8 cellular contexts compared by ENCODE assay signal in the genomic region with DNA sequence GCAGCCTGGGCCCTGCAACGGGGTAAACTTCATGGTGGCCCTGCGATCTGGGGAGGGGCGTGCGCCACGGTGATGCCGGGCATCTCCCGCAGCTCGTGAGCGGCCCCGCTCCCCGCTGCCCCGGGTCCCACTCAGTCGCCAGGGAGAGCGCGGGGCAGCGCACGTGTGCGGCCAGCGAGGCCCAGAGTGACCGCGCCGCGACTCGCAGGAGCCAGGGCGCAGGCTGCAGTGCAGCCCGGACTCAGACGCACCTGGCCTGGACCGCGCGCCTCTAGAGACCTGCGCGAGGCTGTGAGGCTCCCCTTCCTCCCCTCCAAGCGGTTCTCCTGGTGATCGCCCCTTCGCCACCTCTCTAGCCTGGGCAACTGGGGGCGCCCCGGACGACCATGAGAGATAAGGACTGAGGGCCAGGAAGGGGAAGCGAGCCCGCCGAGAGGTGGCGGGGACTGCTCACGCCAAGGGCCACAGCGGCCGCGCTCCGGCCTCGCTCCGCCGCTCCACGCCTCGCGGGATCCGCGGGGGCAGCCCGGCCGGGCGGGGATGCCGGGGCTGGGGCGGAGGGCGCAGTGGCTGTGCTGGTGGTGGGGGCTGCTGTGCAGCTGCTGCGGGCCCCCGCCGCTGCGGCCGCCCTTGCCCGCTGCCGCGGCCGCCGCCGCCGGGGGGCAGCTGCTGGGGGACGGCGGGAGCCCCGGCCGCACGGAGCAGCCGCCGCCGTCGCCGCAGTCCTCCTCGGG. TPM values are rescaled to one million over a fixed set of nuclear protein-coding genes. Genes with fewer than 3 reads are reported as not detected.
DNase-seq lines count a peak whose midpoint lies in the region; ATAC-seq lines count a peak whose summit lies in the region.

No MANE protein-coding gene starts in this region.

- no CpG with 5 or more reads among the region's 84 CpGs for WGBS in iPS DF 6.9 (ENCODE audit: insufficient coverage, insufficient read length)

- H3K27ac ChIP-seq in iPS DF 6.9 (ENCODE audit: low read length) = no peak overlapping the region

- H3K27ac Mint-ChIP-seq in activated T-helper 1 cell treated with anti-CD3 and anti-CD28 coated beads, Interleukin-12 subunit alpha, Interleukin-12 subunit beta, Interleukin-2, Interleukin-4 antibody, amounts not matched to agents 30 ng/mL and 10 ng/mL and 1 ng/mL, durations not matched to agents 14 hours and 24 hours and 36 hours = no peak overlapping the region
- no peak overlapping the region for H3K27ac Mint-ChIP-seq in stimulated activated effector memory CD8-positive, alpha-beta T cell treated with anti-CD3 and anti-CD28 coated beads, Interleukin-12 subunit alpha, Interleukin-12 subunit beta, amount 100 ng/mL, for 72 hours

- no peaks in the 10 kb centered on the region for H3K36me3 ChIP-seq in iPS DF 6.9 (ENCODE audit: control insufficient read depth, insufficient read depth, low read length)

- peaks cover 10% of the 10 kb centered on the region for H3K4me1 ChIP-seq in iPS DF 6.9 (ENCODE audit: control insufficient read depth, insufficient read depth, low read length)

- H3K27me3 ChIP-seq in iPS DF 6.9 (ENCODE audit: control insufficient read depth, insufficient read depth, low read length) = peaks cover 55% of the 10 kb centered on the region

- no peaks in the 10 kb centered on the region for H3K9me3 Mint-ChIP-seq in activated T-helper 1 cell treated with anti-CD3 and anti-CD28 coated beads, Interleukin-12 subunit alpha, Interleukin-12 subunit beta, Interleukin-2, Interleukin-4 antibody, amounts not matched to agents 30 ng/mL and 10 ng/mL and 1 ng/mL, durations not matched to agents 14 hours and 24 hours and 36 hours
- H3K9me3 Mint-ChIP-seq in stimulated activated effector memory CD8-positive, alpha-beta T cell treated with anti-CD3 and anti-CD28 coated beads, Interleukin-12 subunit alpha, Interleukin-12 subunit beta, amount 100 ng/mL, for 72 hours = no peaks in the 10 kb centered on the region

- DNase-seq in stimulated activated CD4-positive, alpha-beta T cell treated with anti-CD3 and anti-CD28 coated beads, Interleukin-4, amount 100 ng/mL, for 1 hour = peak; percentile 4
- no peak for DNase-seq in stimulated activated CD4-positive, alpha-beta T cell treated with anti-CD3 and anti-CD28 coated beads, Interleukin-4, amount 100 ng/mL, for 24 hours
- DNase-seq in activated T-helper 1 cell treated with anti-CD3 and anti-CD28 coated beads, Interleukin-12 subunit alpha, Interleukin-12 subunit beta, Interleukin-2, Interleukin-4 antibody, amounts not matched to agents 30 ng/mL and 10 ng/mL and 1 ng/mL, durations not matched to agents 14 hours and 24 hours and 36 hours (ENCODE audit: low spot score) = no peak
- DNase-seq in iPS DF 6.9 (ENCODE audit: low read depth, low spot score) = no peak
- no peak for DNase-seq in stimulated activated effector memory CD8-positive, alpha-beta T cell treated with anti-CD3 and anti-CD28 coated beads, Interleukin-12 subunit alpha, Interleukin-12 subunit beta, amount 100 ng/mL, for 72 hours (ENCODE audit: low spot score in 2 of 2)
- DNase-seq in middle frontal gyrus (ENCODE audit: extremely low spot score, low spot score) = no peak

- peak overlapping the region; percentile 72; the same call in 1 of the 2 replicates for H3K4me3 ChIP-seq in iPS DF 6.9 (ENCODE audit: low read length)

- no peaks in the 10 kb centered on the region for H3K9me3 ChIP-seq in iPS DF 6.9 (ENCODE audit: control insufficient read depth, insufficient read depth, low read length)

- H3K27me3 Mint-ChIP-seq in activated T-helper 1 cell treated with anti-CD3 and anti-CD28 coated beads, Interleukin-12 subunit alpha, Interleukin-12 subunit beta, Interleukin-2, Interleukin-4 antibody, amounts not matched to agents 30 ng/mL and 10 ng/mL and 1 ng/mL, durations not matched to agents 14 hours and 24 hours and 36 hours (ENCODE audit: insufficient read depth) = peaks cover 69% of the 10 kb centered on the region

- peak; percentile 27 for ATAC-seq in HG03432 (IDR thresholded peaks at IDR 0.05; ENCODE audit: unreplicated experiment)
- ATAC-seq in stimulated activated effector memory CD8-positive, alpha-beta T cell treated with anti-CD3 and anti-CD28 coated beads, Interleukin-12 subunit alpha, Interleukin-12 subunit beta, amount 100 ng/mL, for 72 hours = peak; percentile 24
- no peak for ATAC-seq in HG02870 (IDR thresholded peaks at IDR 0.05; ENCODE audit: unreplicated experiment)

- peaks cover 2% of the 10 kb centered on the region for H3K36me3 Mint-ChIP-seq in activated T-helper 1 cell treated with anti-CD3 and anti-CD28 coated beads, Interleukin-12 subunit alpha, Interleukin-12 subunit beta, Interleukin-2, Interleukin-4 antibody, amounts not matched to agents 30 ng/mL and 10 ng/mL and 1 ng/mL, durations not matched to agents 14 hours and 24 hours and 36 hours (ENCODE audit: low read depth)
- no peaks in the 10 kb centered on the region for H3K36me3 Mint-ChIP-seq in stimulated activated effector memory CD8-positive, alpha-beta T cell treated with anti-CD3 and anti-CD28 coated beads, Interleukin-12 subunit alpha, Interleukin-12 subunit beta, amount 100 ng/mL, for 72 hours

- intact Hi-C loops in activated T-helper 1 cell treated with anti-CD3 and anti-CD28 coated beads, Interleukin-12 subunit alpha, Interleukin-12 subunit beta, Interleukin-2, Interleukin-4 antibody, amounts not matched to agents 30 ng/mL and 10 ng/mL and 1 ng/mL, durations not matched to agents 14 hours and 24 hours and 36 hours (cut with micrococcal nuclease) = loop anchor here (5.0 to 10.0 kb wide), 5 partner anchors 184 to 1719 kb away; a partner anchor contains a TSS

- H3K4me3 Mint-ChIP-seq in activated T-helper 1 cell treated with anti-CD3 and anti-CD28 coated beads, Interleukin-12 subunit alpha, Interleukin-12 subunit beta, Interleukin-2, Interleukin-4 antibody, amounts not matched to agents 30 ng/mL and 10 ng/mL and 1 ng/mL, durations not matched to agents 14 hours and 24 hours and 36 hours = peak overlapping the region; percentile 80
- H3K4me3 Mint-ChIP-seq in stimulated activated effector memory CD8-positive, alpha-beta T cell treated with anti-CD3 and anti-CD28 coated beads, Interleukin-12 subunit alpha, Interleukin-12 subunit beta, amount 100 ng/mL, for 72 hours = peak overlapping the region; percentile 69

- peaks cover 17% of the 10 kb centered on the region for H3K4me1 Mint-ChIP-seq in activated T-helper 1 cell treated with anti-CD3 and anti-CD28 coated beads, Interleukin-12 subunit alpha, Interleukin-12 subunit beta, Interleukin-2, Interleukin-4 antibody, amounts not matched to agents 30 ng/mL and 10 ng/mL and 1 ng/mL, durations not matched to agents 14 hours and 24 hours and 36 hours (ENCODE audit: low read depth)
- peaks cover 17% of the 10 kb centered on the region for H3K4me1 Mint-ChIP-seq in stimulated activated effector memory CD8-positive, alpha-beta T cell treated with anti-CD3 and anti-CD28 coated beads, Interleukin-12 subunit alpha, Interleukin-12 subunit beta, amount 100 ng/mL, for 72 hours

RNA-seq across cellular contexts. Expression of a gene that starts 0.7 kb away (rescaled TPM):
- 0.86 and 1.1 TPM in 2 replicates for total RNA-seq in activated T-helper 1 cell treated with anti-CD3 and anti-CD28 coated beads, Interleukin-12 subunit alpha, Interleukin-12 subunit beta, Interleukin-2, Interleukin-4 antibody, amounts not matched to agents 30 ng/mL and 10 ng/mL and 1 ng/mL, durations not matched to agents 14 hours and 24 hours and 36 hours
